ENCODE assay signal across 8 cellular contexts in the genomic region with DNA sequence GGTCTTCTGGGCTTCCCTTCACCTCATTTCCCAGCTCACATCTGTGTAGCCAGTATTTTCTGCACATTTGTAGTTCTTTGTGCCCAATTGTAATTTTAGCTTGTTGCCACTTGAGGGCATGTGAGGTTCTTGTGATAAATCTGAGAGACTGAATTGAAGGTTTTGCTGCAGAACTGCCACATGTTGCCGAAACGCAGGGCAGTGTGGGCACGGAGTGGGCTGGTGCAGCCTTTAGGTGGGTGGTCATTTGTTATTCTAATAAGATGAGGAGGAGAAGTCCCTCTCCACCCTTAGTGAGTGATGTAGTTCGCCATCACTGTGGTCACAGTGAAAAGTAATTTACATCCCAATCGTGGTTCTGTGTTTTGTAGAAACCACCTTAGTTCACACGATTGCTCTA. TPM values are rescaled to one million over a fixed set of nuclear protein-coding genes. Genes with fewer than 3 reads are reported as not detected.
A peak's percentile ranks its signal among the peaks of the same experiment; 100 is the strongest.
DNase-seq lines count a peak whose midpoint lies in the region; ATAC-seq and TF ChIP-seq lines count a peak whose summit lies in the region.

No MANE protein-coding gene starts in this region.

- TF ChIP-seq CTCF in adrenal gland (IDR thresholded peaks at IDR 0.05) (peak; percentile 54 to 73 (median 68)), smooth muscle cell (IDR thresholded peaks at IDR 0.05; ENCODE audit: borderline replicate concordance, insufficient read depth, poor library complexity, severe bottlenecking) (peak; percentile 63)

- WGBS in adrenal gland, 4 donors = 37 to 43% (median 40%) methylated on average over 6 of the region's 6 CpGs
- WGBS in smooth muscle cell (ENCODE audit: low lambda C conversion rate) = 60% methylated on average over 6 of the region's 6 CpGs

- CTCF ChIA-PET in activated CD4-positive, alpha-beta T cell treated with anti-CD3 and anti-CD28 coated beads for 36 hours (lab: Charles Lee) = interaction anchor here (0.6 to 3.6 kb wide), 24 partner anchors 10 to 329 kb away, joined by 3 to 18 read pairs (median 4); no protein-coding TSS in a partner anchor

- no peak overlapping the region for H3K27ac ChIP-seq in adrenal gland
- H3K27ac ChIP-seq in smooth muscle cell (ENCODE audit: low read depth) = no peak overlapping the region

- H3K4me1 ChIP-seq in adrenal gland (replicated peaks in 1 of 2) (peaks cover 10 to 23% of the 10 kb centered on the region in 2 donors), smooth muscle cell (ENCODE audit: low read depth) (no peaks in the 10 kb centered on the region)

- H3K4me2 ChIP-seq in smooth muscle cell = no peak overlapping the region

- H4K20me1 ChIP-seq in smooth muscle cell (ENCODE audit: low read depth) = peaks cover 3% of the 10 kb centered on the region

- intact Hi-C loops in activated CD4-positive, alpha-beta T cell treated with anti-CD3 and anti-CD28 coated beads for 36 hours (cut with DNase I, micrococcal nuclease) = loop anchor here (1.0 kb wide), 2 partner anchors 318 to 329 kb away; no protein-coding TSS in a partner anchor
- intact Hi-C loops in adrenal gland (cut with DNase I) = no loop called here
- intact Hi-C loops in left ventricle myocardium superior (cut with micrococcal nuclease) = loop anchor here (10.0 kb wide), 1 partner anchor 319 kb away; no protein-coding TSS in a partner anchor

- DNase-seq in activated CD4-positive, alpha-beta T cell treated with anti-CD3 and anti-CD28 coated beads for 36 hours = peak; percentile 64
- DNase-seq in activated CD4-positive, alpha-beta T cell treated with anti-CD3 and anti-CD28 coated beads for 1 hour = no peak
- DNase-seq in RKO (ENCODE audit: low spot score) (peak; percentile 72), adrenal gland (peak in 3 of 7 donors; percentile 25 to 42 (median 41)), left ventricle myocardium superior (no peak), smooth muscle cell (lab: John Stamatoyannopoulos, UW; ENCODE audit: unreplicated experiment) (no peak)

- H3K4me3 ChIP-seq in adrenal gland (no peak overlapping the region), smooth muscle cell (no peak overlapping the region)

- no peak overlapping the region for H3K9ac ChIP-seq in smooth muscle cell (ENCODE audit: low read depth)

- H3F3A ChIP-seq in smooth muscle cell (ENCODE audit: low read depth) = no peaks in the 10 kb centered on the region

- no peak for TF ChIP-seq EP300 in Ishikawa (IDR thresholded peaks at IDR 0.05; ENCODE audit: borderline replicate concordance)

- POLR2A ChIA-PET in activated CD4-positive, alpha-beta T cell treated with anti-CD3 and anti-CD28 coated beads for 36 hours (lab: Charles Lee) = interaction anchor here (0.6 to 0.9 kb wide), 3 partner anchors 162 to 184 kb away, joined by 3 read pairs; no protein-coding TSS in a partner anchor

- H3K27ac Mint-ChIP-seq in activated CD4-positive, alpha-beta T cell treated with anti-CD3 and anti-CD28 coated beads for 36 hours = no peak overlapping the region

- no peak for TF ChIP-seq POLR2A in adrenal gland (IDR thresholded peaks at IDR 0.05)

- H3K36me3 ChIP-seq in adrenal gland (replicated peaks in 1 of 2) (peaks cover 0 to 62% of the 10 kb centered on the region in 2 donors), smooth muscle cell (ENCODE audit: low read depth) (peaks cover 25% of the 10 kb centered on the region)

- TF ChIP-seq RAD21 in Ishikawa (IDR thresholded peaks at IDR 0.05; ENCODE audit: low read depth) = peak; percentile 54

- H3K4me1 Mint-ChIP-seq in activated CD4-positive, alpha-beta T cell treated with anti-CD3 and anti-CD28 coated beads for 36 hours = peaks cover 10% of the 10 kb centered on the region

- no peak overlapping the region for H2AFZ ChIP-seq in smooth muscle cell (ENCODE audit: low read depth)

- no peaks in the 10 kb centered on the region for H3K9me3 Mint-ChIP-seq in activated CD4-positive, alpha-beta T cell treated with anti-CD3 and anti-CD28 coated beads for 36 hours (ENCODE audit: low read depth)

- H3K36me3 Mint-ChIP-seq in activated CD4-positive, alpha-beta T cell treated with anti-CD3 and anti-CD28 coated beads for 36 hours (ENCODE audit: low read depth) = peaks cover 68% of the 10 kb centered on the region

- no peaks in the 10 kb centered on the region for H3K27me3 ChIP-seq in adrenal gland
- no peaks in the 10 kb centered on the region for H3K27me3 ChIP-seq in smooth muscle cell (ENCODE audit: low read depth)

- no peaks in the 10 kb centered on the region for H3K79me2 ChIP-seq in smooth muscle cell (ENCODE audit: low read depth)

- H3K4me3 Mint-ChIP-seq in activated CD4-positive, alpha-beta T cell treated with anti-CD3 and anti-CD28 coated beads for 36 hours = no peak overlapping the region

- H3K27me3 Mint-ChIP-seq in activated CD4-positive, alpha-beta T cell treated with anti-CD3 and anti-CD28 coated beads for 36 hours = no peaks in the 10 kb centered on the region

- ATAC-seq in activated CD4-positive, alpha-beta T cell treated with anti-CD3 and anti-CD28 coated beads for 36 hours = peak; percentile 87
- ATAC-seq in GM21825 (IDR thresholded peaks at IDR 0.05; ENCODE audit: unreplicated experiment) (peak; percentile 87), left ventricle myocardium superior (peak; percentile 37)

- H3K9me3 ChIP-seq in adrenal gland (replicated peaks in 1 of 3) (no peaks in the 10 kb centered on the region), smooth muscle cell (replicated peaks; ENCODE audit: low read depth) (no peaks in the 10 kb centered on the region)

TF ChIP-seq in Ishikawa, 13 proteins besides CTCF, POLR2A, EP300 and RAD21:
- no peak for TF ChIP-seq ZBTB7A (IDR thresholded peaks at IDR 0.05; ENCODE audit: low read depth)
- TF ChIP-seq, protein P1, sequence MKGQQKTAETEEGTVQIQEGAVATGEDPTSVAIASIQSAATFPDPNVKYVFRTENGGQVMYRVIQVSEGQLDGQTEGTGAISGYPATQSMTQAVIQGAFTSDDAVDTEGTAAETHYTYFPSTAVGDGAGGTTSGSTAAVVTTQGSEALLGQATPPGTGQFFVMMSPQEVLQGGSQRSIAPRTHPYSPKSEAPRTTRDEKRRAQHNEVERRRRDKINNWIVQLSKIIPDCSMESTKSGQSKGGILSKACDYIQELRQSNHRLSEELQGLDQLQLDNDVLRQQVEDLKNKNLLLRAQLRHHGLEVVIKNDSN (IDR thresholded peaks at IDR 0.05) = no peak
- TF ChIP-seq, protein P2, sequence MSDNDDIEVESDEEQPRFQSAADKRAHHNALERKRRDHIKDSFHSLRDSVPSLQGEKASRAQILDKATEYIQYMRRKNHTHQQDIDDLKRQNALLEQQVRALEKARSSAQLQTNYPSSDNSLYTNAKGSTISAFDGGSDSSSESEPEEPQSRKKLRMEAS (IDR thresholded peaks at IDR 0.05) = no peak
- TF ChIP-seq, protein P3, sequence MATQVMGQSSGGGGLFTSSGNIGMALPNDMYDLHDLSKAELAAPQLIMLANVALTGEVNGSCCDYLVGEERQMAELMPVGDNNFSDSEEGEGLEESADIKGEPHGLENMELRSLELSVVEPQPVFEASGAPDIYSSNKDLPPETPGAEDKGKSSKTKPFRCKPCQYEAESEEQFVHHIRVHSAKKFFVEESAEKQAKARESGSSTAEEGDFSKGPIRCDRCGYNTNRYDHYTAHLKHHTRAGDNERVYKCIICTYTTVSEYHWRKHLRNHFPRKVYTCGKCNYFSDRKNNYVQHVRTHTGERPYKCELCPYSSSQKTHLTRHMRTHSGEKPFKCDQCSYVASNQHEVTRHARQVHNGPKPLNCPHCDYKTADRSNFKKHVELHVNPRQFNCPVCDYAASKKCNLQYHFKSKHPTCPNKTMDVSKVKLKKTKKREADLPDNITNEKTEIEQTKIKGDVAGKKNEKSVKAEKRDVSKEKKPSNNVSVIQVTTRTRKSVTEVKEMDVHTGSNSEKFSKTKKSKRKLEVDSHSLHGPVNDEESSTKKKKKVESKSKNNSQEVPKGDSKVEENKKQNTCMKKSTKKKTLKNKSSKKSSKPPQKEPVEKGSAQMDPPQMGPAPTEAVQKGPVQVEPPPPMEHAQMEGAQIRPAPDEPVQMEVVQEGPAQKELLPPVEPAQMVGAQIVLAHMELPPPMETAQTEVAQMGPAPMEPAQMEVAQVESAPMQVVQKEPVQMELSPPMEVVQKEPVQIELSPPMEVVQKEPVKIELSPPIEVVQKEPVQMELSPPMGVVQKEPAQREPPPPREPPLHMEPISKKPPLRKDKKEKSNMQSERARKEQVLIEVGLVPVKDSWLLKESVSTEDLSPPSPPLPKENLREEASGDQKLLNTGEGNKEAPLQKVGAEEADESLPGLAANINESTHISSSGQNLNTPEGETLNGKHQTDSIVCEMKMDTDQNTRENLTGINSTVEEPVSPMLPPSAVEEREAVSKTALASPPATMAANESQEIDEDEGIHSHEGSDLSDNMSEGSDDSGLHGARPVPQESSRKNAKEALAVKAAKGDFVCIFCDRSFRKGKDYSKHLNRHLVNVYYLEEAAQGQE (IDR thresholded peaks at IDR 0.05; ENCODE audit: low read depth) = no peak
- TF ChIP-seq TAF1 (IDR thresholded peaks at IDR 0.05; ENCODE audit: low read depth) = no peak
- TF ChIP-seq YY1 (IDR thresholded peaks at IDR 0.05; ENCODE audit: low read depth) = no peak
- TF ChIP-seq EGR1 (IDR thresholded peaks at IDR 0.05) = no peak
- no peak for TF ChIP-seq FOXM1 (IDR thresholded peaks at IDR 0.05; ENCODE audit: borderline replicate concordance, low read depth)
- TF ChIP-seq CREB1 (IDR thresholded peaks at IDR 0.05; ENCODE audit: low read depth) = no peak
- TF ChIP-seq TEAD4 (IDR thresholded peaks at IDR 0.05) = no peak
- TF ChIP-seq NFIC (IDR thresholded peaks at IDR 0.05) = no peak
- no peak for TF ChIP-seq TCF12 (IDR thresholded peaks at IDR 0.05; ENCODE audit: low read depth)
- no peak for TF ChIP-seq CEBPB (IDR thresholded peaks at IDR 0.05)

RNA-seq across cellular contexts. Expression of gene OTULIN, which starts 21.2 kb away (rescaled TPM):
- total RNA-seq in activated CD4-positive, alpha-beta T cell treated with anti-CD3 and anti-CD28 coated beads for 36 hours = 10 to 100 TPM; 48.0 to 48.2 TPM
- total RNA-seq in adrenal gland (10 to 100 TPM in 7 of 8 donors, 1 to 10 TPM in 1; 5.6 to 40.8 (median 22.1) TPM), left ventricle myocardium superior (23.5 TPM), smooth muscle cell (21.2 and 30.3 TPM in 2 replicates)
- polyA plus RNA-seq in adrenal gland (1 to 10 TPM; 2.8 to 6.4 (median 5.0) TPM), smooth muscle cell (15.8 and 17.6 TPM in 2 replicates)

Comparison
In these comparisons a context has a peak if more than half of its experiments do, and no peak if none do; other contexts are left out.
1. DNase-seq: peak in activated CD4-positive, alpha-beta T cell treated with anti-CD3 and anti-CD28 coated beads for 36 hours (single experiment) and RKO (single experiment); none in activated CD4-positive, alpha-beta T cell treated with anti-CD3 and anti-CD28 coated beads for 1 hour (single experiment), left ventricle myocardium superior (single experiment) and smooth muscle cell (single experiment).
2. ATAC-seq: peak in every context shown above with its lines; median percentile 87 in activated CD4-positive, alpha-beta T cell treated with anti-CD3 and anti-CD28 coated beads for 36 hours; 87 in GM21825; 37 in left ventricle myocardium superior.
3. intact Hi-C loops: an anchor here in activated CD4-positive, alpha-beta T cell treated with anti-CD3 and anti-CD28 coated beads for 36 hours (1.0 kb wide) and left ventricle myocardium superior (10.0 kb wide); none called in adrenal gland.